ENCODE assay signal across 8 cellular contexts in the genomic region with DNA sequence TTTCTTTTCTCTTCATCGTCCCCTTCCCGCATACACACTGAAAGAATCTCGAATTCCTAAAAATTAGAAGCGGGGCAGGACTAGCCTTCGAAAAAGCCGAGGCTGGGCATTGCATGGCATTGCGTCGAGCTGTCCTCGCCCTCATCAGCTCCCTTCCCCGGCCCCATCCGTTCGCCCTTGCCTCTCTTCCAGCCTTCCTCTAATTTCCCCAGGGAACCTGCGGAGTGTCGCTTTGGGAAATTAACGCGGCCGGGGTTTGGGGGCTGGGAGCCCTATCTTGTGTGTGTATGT. TPM values are rescaled to one million over a fixed set of nuclear protein-coding genes. Genes with fewer than 3 reads are reported as not detected.
DNase-seq lines count a peak whose midpoint lies in the region; ATAC-seq and TF ChIP-seq lines count a peak whose summit lies in the region.

No MANE protein-coding gene starts in this region.

- H3K9me3 ChIP-seq in HAP-1 (no peaks in the 10 kb centered on the region), T-helper 17 cell (ENCODE audit: control insufficient read depth, low read length, poor library complexity, severe bottlenecking) (no peaks in the 10 kb centered on the region), skeletal muscle tissue (ENCODE audit: control insufficient read depth in 3 of 3, low read length in 3 of 3) (no peaks in the 10 kb centered on the region)

- H3K9ac ChIP-seq in skeletal muscle tissue (ENCODE audit: low read depth in 1 of 3, low read length in 3 of 3): peak overlapping the region; percentile 77 to 84 (median 79)

- H3K27me3 ChIP-seq in HAP-1 (ENCODE audit: low read depth): no peaks in the 10 kb centered on the region
- H3K27me3 ChIP-seq in foreskin keratinocyte: no peaks in the 10 kb centered on the region
- H3K27me3 ChIP-seq in skeletal muscle tissue (ENCODE audit: control insufficient read depth in 3 of 3, insufficient read depth in 3 of 3, low read length in 3 of 3): peaks cover 0 to 5% (median 0%) of the 10 kb centered on the region in 3 donors

- no peak for ATAC-seq in T-helper 17 cell
- no peak for ATAC-seq in foreskin keratinocyte
- no peak for ATAC-seq in GM18502 (IDR thresholded peaks at IDR 0.05; ENCODE audit: poor library complexity, unreplicated experiment)
- ATAC-seq in GM19463 (IDR thresholded peaks at IDR 0.05; ENCODE audit: unreplicated experiment): no peak
- no peak for ATAC-seq in GM18907 (IDR thresholded peaks at IDR 0.05; ENCODE audit: unreplicated experiment)
- no peak for ATAC-seq in HG02973 (IDR thresholded peaks at IDR 0.05; ENCODE audit: unreplicated experiment)

- H3K36me3 Mint-ChIP-seq in T-helper 17 cell (ENCODE audit: low read depth): peaks cover 12% of the 10 kb centered on the region

- in situ Hi-C loops in HAP-1 (cut with MboI; ENCODE audit: low sequenced_read_pairs): no loop called here

- H3K36me3 ChIP-seq in HAP-1 (replicated peaks) (peaks cover 25% of the 10 kb centered on the region), skeletal muscle tissue (ENCODE audit: control insufficient read depth in 3 of 3, insufficient read depth in 3 of 3, low read length in 3 of 3) (peaks cover 0 to 7% (median 2%) of the 10 kb centered on the region in 3 donors)

- H3K4me1 Mint-ChIP-seq in T-helper 17 cell: peaks cover 41% of the 10 kb centered on the region

- H3K4me3 Mint-ChIP-seq in T-helper 17 cell: peak overlapping the region; percentile 95

- peaks cover 59% of the 10 kb centered on the region for H3K27me3 Mint-ChIP-seq in T-helper 17 cell

- TF ChIP-seq CTCF in foreskin keratinocyte (conservative IDR thresholded peaks at IDR 0.05): no peak

- H3K4me3 ChIP-seq in HAP-1: peak overlapping the region; percentile 82
- peak overlapping the region; percentile 72 to 78 (median 75) for H3K4me3 ChIP-seq in skeletal muscle tissue (ENCODE audit: low read length in 3 of 3)

- no peak overlapping the region for H3K27ac Mint-ChIP-seq in T-helper 17 cell

- DNase-seq in HAP-1 (ENCODE audit: low spot score in 2 of 2) (peak in 1 of 2 experiments; percentile 49), T-helper 17 cell (no peak), foreskin keratinocyte (no peak)

- H3K4me1 ChIP-seq in HAP-1: peaks cover 39% of the 10 kb centered on the region
- peaks cover 16% of the 10 kb centered on the region for H3K4me1 ChIP-seq in foreskin keratinocyte
- H3K4me1 ChIP-seq in skeletal muscle tissue (ENCODE audit: control insufficient read depth in 3 of 3, insufficient read depth in 3 of 3, low read length in 3 of 3): peaks cover 40 to 50% (median 49%) of the 10 kb centered on the region in 3 donors

- H3K27ac ChIP-seq in foreskin keratinocyte (peak overlapping the region; percentile 30), skeletal muscle tissue (ENCODE audit: low read depth, low read length) (peak overlapping the region; percentile 69)

RNA-seq across cellular contexts. Expression of gene PTMS, which starts 1.1 kb away (rescaled TPM):
- total RNA-seq in T-helper 17 cell: 10 to 100 TPM in 1 of 2 donors, 1 to 10 TPM in 1; 7.0 to 12.0 TPM
- total RNA-seq in foreskin keratinocyte: 119 and 129 TPM in 2 replicates
- 390 and 426 TPM in 2 replicates for polyA plus RNA-seq in foreskin keratinocyte
- total RNA-seq in skeletal muscle tissue: 40.2 TPM

RNA-seq across cellular contexts. Expression of gene LAG3, which starts 5.1 kb away (rescaled TPM):
- total RNA-seq in T-helper 17 cell: 1 to 10 TPM; 3.8 to 4.6 TPM
- 0.07 and 0.24 TPM in 2 replicates for total RNA-seq in foreskin keratinocyte
- 0.12 and 0.20 TPM in 2 replicates for polyA plus RNA-seq in foreskin keratinocyte
- total RNA-seq in skeletal muscle tissue: not detected

RNA-seq across cellular contexts. Expression of gene MLF2, which starts 14.3 kb away (rescaled TPM):
- total RNA-seq in T-helper 17 cell: 100 to 1,000 TPM; 104 to 108 TPM
- 180 and 181 TPM in 2 replicates for total RNA-seq in foreskin keratinocyte
- polyA plus RNA-seq in foreskin keratinocyte: 285 and 297 TPM in 2 replicates
- 73.6 TPM for total RNA-seq in skeletal muscle tissue

RNA-seq across cellular contexts. Expression of gene CD4, which starts 22.1 kb away (rescaled TPM):
- total RNA-seq in T-helper 17 cell: 100 to 1,000 TPM; 187 to 205 TPM
- not detected in 2 replicates for total RNA-seq in foreskin keratinocyte
- 0.02 TPM in 1 of 2 replicates, not detected in the other for polyA plus RNA-seq in foreskin keratinocyte
- total RNA-seq in skeletal muscle tissue: 6.8 TPM

RNA-seq across cellular contexts. Expression of gene COPS7A, which starts 43.4 kb away (rescaled TPM):
- 10 to 100 TPM; 13.9 to 17.9 TPM for total RNA-seq in T-helper 17 cell
- 52.0 and 52.7 TPM in 2 replicates for total RNA-seq in foreskin keratinocyte
- 53.6 and 60.4 TPM in 2 replicates for polyA plus RNA-seq in foreskin keratinocyte
- 30.8 TPM for total RNA-seq in skeletal muscle tissue
